1 cellular context compared by ENCODE assay signal in genomic region chr14:35534884-35535793, GRCh38.
A peak's percentile ranks its signal among the peaks of the same experiment; 100 is the strongest.
TF ChIP-seq lines count a peak whose summit lies in the region.

No MANE protein-coding gene starts in this region.

TF ChIP-seq in SK-N-SH treated with all-trans-retinoic acid at 6 μM for 48 hours, 23 proteins besides CTCF, POLR2A, EP300 and RAD21 (continued from another document):
- TF ChIP-seq CSRNP3 (CRISPR knock-in tag; IDR thresholded peaks at IDR 0.05) (no peak), ZFP30 (CRISPR knock-in tag; IDR thresholded peaks at IDR 0.05) (peak; percentile 68; the same call in 1 of the 2 replicates), BACH2 (CRISPR knock-in tag; IDR thresholded peaks at IDR 0.05; ENCODE audit: borderline replicate concordance) (no peak), ARNTL (CRISPR knock-in tag; IDR thresholded peaks at IDR 0.05; ENCODE audit: borderline replicate concordance, low read depth) (no peak), CREB5 (CRISPR knock-in tag; IDR thresholded peaks at IDR 0.05; ENCODE audit: low read depth) (no peak)
TF ChIP-seq in SK-N-SH treated with all-trans-retinoic acid at 6 μM for 48 hours: peak in this region for 13.
